ENCODE assay signal across 13 cellular contexts in genomic region chr6:89118931-89119330, GRCh38. TPM values are rescaled to one million over a fixed set of nuclear protein-coding genes. Genes with fewer than 3 reads are reported as not detected.
DNase-seq lines count a peak whose midpoint lies in the region; ATAC-seq, FAIRE-seq and TF ChIP-seq lines count a peak whose summit lies in the region.
"Had no signal": no experiment of that assay in that cellular context is flagged by ENCODE, and none has a peak within 500 bp of the region (broad histone marks: within the 10 kb centered on the region; RNA-seq: fewer than 3 reads in every experiment).

No MANE protein-coding gene starts in this region.

- WGBS in HepG2 (ENCODE audit: low lambda C conversion rate), result 42% methylated on average over 8 of the region's 8 CpGs
- WGBS in right lobe of liver (ENCODE audit: insufficient coverage, low coverage, low lambda C conversion rate, missing lambda C conversion rate), result 87% methylated on average over 6 of the region's 8 CpGs
- 78 to 84% methylated on average over 8 of the region's 8 CpGs for WGBS in thyroid gland, 2 donors

- H3K79me2 ChIP-seq in HepG2 (ENCODE audit: insufficient read depth, low read length), result no peaks in the 10 kb centered on the region
- no peaks in the 10 kb centered on the region for H3K79me2 ChIP-seq in Karpas-422 (ENCODE audit: low read length)

- intact Hi-C loops in HepG2 (cut with micrococcal nuclease; ENCODE audit: unreplicated experiment) (no loop called here), right lobe of liver (cut with DNase I) (loop anchor here in 1 of 2 donors (10.0 kb wide), 1 partner anchor 126 kb away; no protein-coding TSS in a partner anchor), thyroid gland (cut with DNase I) (no loop called here)

- H3K36me3 ChIP-seq in HepG2 (replicated peaks in 1 of 2; ENCODE audit: control insufficient read depth in 1 of 2, insufficient read depth in 2 of 2, low read length in 2 of 2), result no peaks in the 10 kb centered on the region
- no peaks in the 10 kb centered on the region for H3K36me3 ChIP-seq in right lobe of liver
- no peaks in the 10 kb centered on the region for H3K36me3 ChIP-seq in thyroid gland
- H3K36me3 ChIP-seq in Karpas-422 (ENCODE audit: insufficient read depth, low read length), result no peaks in the 10 kb centered on the region

- TF ChIP-seq EP300 in HepG2 (IDR thresholded peaks at IDR 0.05; ENCODE audit: low read depth in 2 of 2, low read length in 2 of 2) (no peak), HepG2 (CRISPR knock-in tag; IDR thresholded peaks at IDR 0.05; ENCODE audit: borderline replicate concordance) (no peak)

- H3K36me3 Mint-ChIP-seq in activated CD8-positive, alpha-beta T cell treated with anti-CD3 and anti-CD28 coated beads, Interleukin-2, amount 10 ng/mL, durations not matched to agents 7 days and 5 days (ENCODE audit: low read depth), result peaks cover 2% of the 10 kb centered on the region
- no peaks in the 10 kb centered on the region for H3K36me3 Mint-ChIP-seq in immature natural killer cell

- no peak overlapping the region for H2AFZ ChIP-seq in HepG2 (ENCODE audit: low read length)
- no peak overlapping the region for H2AFZ ChIP-seq in Karpas-422 (ENCODE audit: low read length)

- BruUV-seq in HepG2 (replicated peaks; lab: Mats Ljungman, UMichigan), result no TSS peak

- H3K27ac Mint-ChIP-seq in activated CD8-positive, alpha-beta T cell treated with anti-CD3 and anti-CD28 coated beads, Interleukin-2, amount 10 ng/mL, durations not matched to agents 7 days and 5 days, result no peak overlapping the region
- H3K27ac Mint-ChIP-seq in immature natural killer cell, result peak overlapping the region in 5 of 6 donors; percentile 1 to 81 (median 30)

- H3K27me3 ChIP-seq in HepG2 (ENCODE audit: control insufficient read depth in 1 of 2, insufficient read depth in 2 of 2, low read length in 2 of 2) (no peaks in the 10 kb centered on the region), right lobe of liver (no peaks in the 10 kb centered on the region), thyroid gland (no peaks in the 10 kb centered on the region), Karpas-422 (ENCODE audit: low read length) (no peaks in the 10 kb centered on the region)

- H3K4me3 Mint-ChIP-seq in activated CD8-positive, alpha-beta T cell treated with anti-CD3 and anti-CD28 coated beads, Interleukin-2, amount 10 ng/mL, durations not matched to agents 7 days and 5 days, result peak overlapping the region; percentile 52
- H3K4me3 Mint-ChIP-seq in immature natural killer cell, result peak overlapping the region; percentile 67 to 87 (median 74)

- no peak for FAIRE-seq in HepG2 (lab: Jason Lieb, UNC)
- FAIRE-seq: bronchial epithelial cell, K562 had no signal

- TF ChIP-seq POLR2A in HepG2 (IDR thresholded peaks at IDR 0.05; ENCODE audit: insufficient read depth in 1 of 2, low read depth in 2 of 2, low read length in 2 of 2) (no peak), right lobe of liver (IDR thresholded peaks at IDR 0.05) (no peak), thyroid gland (IDR thresholded peaks at IDR 0.05) (no peak)

- no peak overlapping the region for H3K9ac ChIP-seq in HepG2 (ENCODE audit: insufficient read depth, low read depth, low read length)
- H3K9ac ChIP-seq in Karpas-422 (ENCODE audit: low read length), result no peak overlapping the region

- H3K27me3 Mint-ChIP-seq in activated CD8-positive, alpha-beta T cell treated with anti-CD3 and anti-CD28 coated beads, Interleukin-2, amount 10 ng/mL, durations not matched to agents 7 days and 5 days (ENCODE audit: low read depth), result peaks cover 25% of the 10 kb centered on the region
- H3K27me3 Mint-ChIP-seq in immature natural killer cell (ENCODE audit: low read depth in 3 of 3), result peaks cover 0 to 7% (median 2%) of the 10 kb centered on the region in 3 donors

- H3K4me1 ChIP-seq in HepG2 (ENCODE audit: insufficient read depth, low read length) (peaks cover 38% of the 10 kb centered on the region), right lobe of liver (no peaks in the 10 kb centered on the region), thyroid gland (peaks cover 3 to 5% of the 10 kb centered on the region in 2 donors), Karpas-422 (ENCODE audit: low read length) (no peaks in the 10 kb centered on the region)

- ATAC-seq in HepG2 (peak; percentile 24), right lobe of liver (no peak), GM19328 (IDR thresholded peaks at IDR 0.05; ENCODE audit: unreplicated experiment) (no peak)
- ATAC-seq in activated CD8-positive, alpha-beta T cell treated with anti-CD3 and anti-CD28 coated beads, Interleukin-2, amount 10 ng/mL, durations not matched to agents 7 days and 5 days, result no peak
- ATAC-seq: K562 had no signal

- no peak overlapping the region for H3K4me3 ChIP-seq in HepG2 (replicated peaks in 1 of 3; ENCODE audit: insufficient read depth in 1 of 3, low read depth in 2 of 3, low read length in 3 of 3)
- no peak overlapping the region for H3K4me3 ChIP-seq in right lobe of liver
- H3K4me3 ChIP-seq in thyroid gland (replicated peaks in 1 of 3), result no peak overlapping the region
- no peak overlapping the region for H3K4me3 ChIP-seq in Karpas-422 (ENCODE audit: low read length)
- H3K4me3 ChIP-seq: K562 had no signal

- H3K9me3 ChIP-seq in HepG2 (ENCODE audit: low read length), result no peaks in the 10 kb centered on the region
- H3K9me3 ChIP-seq in right lobe of liver, result no peaks in the 10 kb centered on the region
- H3K9me3 ChIP-seq in thyroid gland, result no peaks in the 10 kb centered on the region
- no peaks in the 10 kb centered on the region for H3K9me3 ChIP-seq in Karpas-422 (ENCODE audit: low read length)

- CTCF ChIA-PET in HepG2 (lab: Yijun Ruan, JAX; ENCODE audit: low intra/inter-chr PET ratio, low total read pairs), result no interaction called here
- CTCF ChIA-PET in activated CD8-positive, alpha-beta T cell treated with anti-CD3 and anti-CD28 coated beads, Interleukin-2, amount 10 ng/mL, durations not matched to agents 7 days and 5 days (lab: Charles Lee), result interaction anchor here (1.0 to 2.7 kb wide), 2 partner anchors 27 to 136 kb away, joined by 3 to 15 read pairs; partner anchors contain the start of gene PM20D2

- DNase-seq in HepG2 (ENCODE audit: low spot score) (no peak), right lobe of liver (no peak), immature natural killer cell (no peak), thyroid gland (peak; percentile 27 to 34), A172 (ENCODE audit: low spot score) (no peak), Karpas-422 (no peak)
- no peak for DNase-seq in activated CD8-positive, alpha-beta T cell treated with anti-CD3 and anti-CD28 coated beads, Interleukin-2, amount 10 ng/mL, durations not matched to agents 7 days and 5 days
- DNase-seq: COR-L47, H7, NCI-H2081 treated with DMSO at 0.1 percent for 48 hours had no signal

- H3K27ac ChIP-seq in HepG2 (ENCODE audit: extremely low read length, insufficient read depth, low read length) (no peak overlapping the region), right lobe of liver (no peak overlapping the region), thyroid gland (no peak overlapping the region), Karpas-422 (ENCODE audit: low read length) (no peak overlapping the region)

- no peaks in the 10 kb centered on the region for H4K20me1 ChIP-seq in HepG2 (ENCODE audit: insufficient read depth, low read length)
- no peaks in the 10 kb centered on the region for H4K20me1 ChIP-seq in Karpas-422 (ENCODE audit: insufficient read depth, low read depth, low read length)

- H3K4me2 ChIP-seq in HepG2 (ENCODE audit: low read depth, low read length), result peak overlapping the region; percentile 43
- no peak overlapping the region for H3K4me2 ChIP-seq in Karpas-422 (ENCODE audit: low read depth, low read length, poor library complexity, severe bottlenecking)

- H3K9me2 ChIP-seq in Karpas-422 (replicated peaks; ENCODE audit: insufficient read depth, low read length), result no peaks in the 10 kb centered on the region

- in situ Hi-C loops in HepG2 (cut with HindIII; ENCODE audit: extremely low pct_ligation_motif_present, low pct_unique_long_range_greater_than_20kb), result no loop called here

- TF ChIP-seq CTCF in HepG2 (CRISPR knock-in tag; IDR thresholded peaks at IDR 0.05), result no peak
- no peak for TF ChIP-seq CTCF in right lobe of liver (IDR thresholded peaks at IDR 0.05)
- no peak for TF ChIP-seq CTCF in thyroid gland (IDR thresholded peaks at IDR 0.05)

- TF ChIP-seq RAD21 in HepG2 (CRISPR knock-in tag; IDR thresholded peaks at IDR 0.05), result no peak

- no peaks in the 10 kb centered on the region for H3K9me3 Mint-ChIP-seq in activated CD8-positive, alpha-beta T cell treated with anti-CD3 and anti-CD28 coated beads, Interleukin-2, amount 10 ng/mL, durations not matched to agents 7 days and 5 days (ENCODE audit: insufficient read depth)
- H3K9me3 Mint-ChIP-seq in immature natural killer cell, result no peaks in the 10 kb centered on the region

- peaks cover 8% of the 10 kb centered on the region for H3K4me1 Mint-ChIP-seq in activated CD8-positive, alpha-beta T cell treated with anti-CD3 and anti-CD28 coated beads, Interleukin-2, amount 10 ng/mL, durations not matched to agents 7 days and 5 days (ENCODE audit: low read depth)
- peaks cover 15 to 18% of the 10 kb centered on the region in 2 donors for H3K4me1 Mint-ChIP-seq in immature natural killer cell

- POLR2A ChIA-PET in HepG2 (lab: Yijun Ruan, JAX), result interaction anchor here (0.9 kb wide), 1 partner anchor 36 kb away, joined by 3 read pairs; no protein-coding TSS in a partner anchor
- POLR2A ChIA-PET in activated CD8-positive, alpha-beta T cell treated with anti-CD3 and anti-CD28 coated beads, Interleukin-2, amount 10 ng/mL, durations not matched to agents 7 days and 5 days (lab: Charles Lee), result interaction anchor here (0.8 kb wide), 1 partner anchor 37 kb away, joined by 3 read pairs; no protein-coding TSS in a partner anchor

RNA-seq across cellular contexts. Expression of gene SRSF12, which starts 1.1 kb away (rescaled TPM):
- total RNA-seq in HepG2 (2016; rRNA removed; fragmentation: Illumina TruSeq; extraction: Trizol) (1.9 TPM in 2 replicates), right lobe of liver (under 1 TPM in 4 of 6 experiments, not detected in 2; 0.22 to 0.78 (median 0.40) TPM), thyroid gland (1 to 10 TPM in 3 of 4 donors, under 1 TPM in 1; 0.88 to 3.3 (median 2.7) TPM)
- total RNA-seq in HepG2 (2016; cell fraction: cytosol; rRNA removed; fragmentation: Illumina TruSeq; extraction: Trizol; ENCODE audit: low read depth), result 1.3 TPM in 2 replicates
- total RNA-seq in HepG2 (2016; cell fraction: insoluble cytoplasmic fraction; rRNA removed; fragmentation: Illumina TruSeq; extraction: Trizol), result 1.8 and 2.0 TPM in 2 replicates
- 1.8 and 2.4 TPM in 2 replicates for total RNA-seq in HepG2 (2016; cell fraction: membrane; rRNA removed; fragmentation: Illumina TruSeq; extraction: Trizol)
- 2.2 TPM in 2 replicates for total RNA-seq in HepG2 (2016; cell fraction: nucleus; rRNA removed; fragmentation: Illumina TruSeq; extraction: Trizol)
- polyA plus RNA-seq in HepG2 (2011; rRNA removed) (1.4 and 1.7 TPM in 2 replicates), immature natural killer cell (under 1 TPM in 2 of 3 donors, not detected in 1; 0.22 to 0.45 TPM)
- 0.78 and 0.99 TPM in 2 replicates for polyA plus RNA-seq in HepG2 (2011; cell fraction: cytosol; rRNA removed)
- 1.0 and 1.6 TPM in 2 replicates for polyA plus RNA-seq in HepG2 (2011; cell fraction: nucleus; rRNA removed)
- 1.9 and 2.1 TPM in 2 replicates for polyA plus RNA-seq in HepG2 (2012)
- 1.4 and 1.6 TPM in 2 replicates for polyA plus RNA-seq in HepG2 (2016; cell fraction: cytosol; fragmentation: Illumina TruSeq; extraction: Trizol; ENCODE audit: low read depth)
- polyA plus RNA-seq in HepG2 (2016; cell fraction: insoluble cytoplasmic fraction; fragmentation: Illumina TruSeq; extraction: Trizol; ENCODE audit: low read depth), result 2.6 and 2.8 TPM in 2 replicates
- 1.8 and 3.0 TPM in 2 replicates for polyA plus RNA-seq in HepG2 (2016; cell fraction: membrane; fragmentation: Illumina TruSeq; extraction: Trizol; ENCODE audit: low read depth)
- 5.7 and 6.1 TPM in 2 replicates for polyA plus RNA-seq in HepG2 (2016; cell fraction: nucleus; fragmentation: Illumina TruSeq; extraction: Trizol; ENCODE audit: insufficient read depth, low read depth)
- 0.20 TPM in 1 of 2 replicates, not detected in the other for polyA minus RNA-seq in HepG2 (2011; rRNA and poly(A)+ RNA removed; ENCODE audit: low replicate concordance)
- polyA minus RNA-seq in HepG2 (2011; cell fraction: cytosol; rRNA and poly(A)+ RNA removed), result 0.49 and 1.2 TPM in 2 replicates
- polyA minus RNA-seq in HepG2 (2011; cell fraction: nucleus; rRNA and poly(A)+ RNA removed), result 2.4 and 3.1 TPM in 2 replicates
- total RNA-seq in activated CD8-positive, alpha-beta T cell treated with anti-CD3 and anti-CD28 coated beads, Interleukin-2, amount 10 ng/mL, durations not matched to agents 7 days and 5 days, result not detected
- 0.10 and 0.34 TPM in 2 replicates for total RNA-seq in A172 (2014; rRNA removed; shearing (Covaris generic))
- not detected in 2 replicates for total RNA-seq in Karpas-422 (2014; rRNA removed; shearing (Covaris generic); ENCODE audit: low replicate concordance)
- total RNA-seq: K562 had no signal
- polyA plus RNA-seq: K562 had no signal

RNA-seq across cellular contexts. Expression of gene PM20D2, which starts 26.9 kb away (rescaled TPM):
- 26.3 and 35.8 TPM in 2 replicates for total RNA-seq in HepG2 (2016; rRNA removed; fragmentation: Illumina TruSeq; extraction: Trizol)
- total RNA-seq in HepG2 (2016; cell fraction: cytosol; rRNA removed; fragmentation: Illumina TruSeq; extraction: Trizol; ENCODE audit: low read depth), result 1.2 and 1.9 TPM in 2 replicates
- total RNA-seq in HepG2 (2016; cell fraction: insoluble cytoplasmic fraction; rRNA removed; fragmentation: Illumina TruSeq; extraction: Trizol), result 26.7 and 36.1 TPM in 2 replicates
- total RNA-seq in HepG2 (2016; cell fraction: membrane; rRNA removed; fragmentation: Illumina TruSeq; extraction: Trizol), result 10.2 and 11.6 TPM in 2 replicates
- total RNA-seq in HepG2 (2016; cell fraction: nucleus; rRNA removed; fragmentation: Illumina TruSeq; extraction: Trizol), result 13.7 and 14.6 TPM in 2 replicates
- 13.3 and 14.7 TPM in 2 replicates for polyA plus RNA-seq in HepG2 (2011; rRNA removed)
- polyA plus RNA-seq in HepG2 (2011; cell fraction: cytosol; rRNA removed), result 6.8 and 10.1 TPM in 2 replicates
- polyA plus RNA-seq in HepG2 (2011; cell fraction: nucleus; rRNA removed), result 5.6 and 8.7 TPM in 2 replicates
- polyA plus RNA-seq in HepG2 (2012), result 19.2 and 21.4 TPM in 2 replicates
- polyA plus RNA-seq in HepG2 (2016; cell fraction: cytosol; fragmentation: Illumina TruSeq; extraction: Trizol; ENCODE audit: low read depth), result 0.95 and 1.1 TPM in 2 replicates
- polyA plus RNA-seq in HepG2 (2016; cell fraction: insoluble cytoplasmic fraction; fragmentation: Illumina TruSeq; extraction: Trizol; ENCODE audit: low read depth), result 31.6 and 33.7 TPM in 2 replicates
- polyA plus RNA-seq in HepG2 (2016; cell fraction: membrane; fragmentation: Illumina TruSeq; extraction: Trizol; ENCODE audit: low read depth), result 4.2 and 4.9 TPM in 2 replicates
- 21.5 and 22.6 TPM in 2 replicates for polyA plus RNA-seq in HepG2 (2016; cell fraction: nucleus; fragmentation: Illumina TruSeq; extraction: Trizol; ENCODE audit: insufficient read depth, low read depth)
- 9.4 and 13.5 TPM in 2 replicates for polyA minus RNA-seq in HepG2 (2011; rRNA and poly(A)+ RNA removed; ENCODE audit: low replicate concordance)
- 13.7 and 14.9 TPM in 2 replicates for polyA minus RNA-seq in HepG2 (2011; cell fraction: cytosol; rRNA and poly(A)+ RNA removed)
- polyA minus RNA-seq in HepG2 (2011; cell fraction: nucleus; rRNA and poly(A)+ RNA removed), result 9.9 and 14.4 TPM in 2 replicates
- 1 to 10 TPM; 2.4 to 6.1 (median 4.5) TPM for total RNA-seq in right lobe of liver
- 10 to 100 TPM; 22.5 to 24.5 TPM for total RNA-seq in activated CD8-positive, alpha-beta T cell treated with anti-CD3 and anti-CD28 coated beads, Interleukin-2, amount 10 ng/mL, durations not matched to agents 7 days and 5 days
- 10 to 100 TPM in 1 of 3 donors, 1 to 10 TPM in 2; 6.6 to 10.1 (median 7.3) TPM for polyA plus RNA-seq in immature natural killer cell
- total RNA-seq in thyroid gland, result 10 to 100 TPM; 21.5 to 33.3 (median 28.6) TPM
- total RNA-seq in A172 (2014; rRNA removed; shearing (Covaris generic)), result 29.8 and 30.6 TPM in 2 replicates
- total RNA-seq in Karpas-422 (2014; rRNA removed; shearing (Covaris generic); ENCODE audit: low replicate concordance), result 25.4 and 37.3 TPM in 2 replicates

RNA-seq across cellular contexts. Expression of gene PNRC1, which starts 38.4 kb away (rescaled TPM):
- total RNA-seq in HepG2 (2016; rRNA removed; fragmentation: Illumina TruSeq; extraction: Trizol) (31.0 and 36.0 TPM in 2 replicates), right lobe of liver (100 to 1,000 TPM in 3 of 6 experiments, 10 to 100 TPM in 3; 55.4 to 182 (median 105) TPM), thyroid gland (100 to 1,000 TPM; 189 to 307 (median 245) TPM)
- total RNA-seq in HepG2 (2016; cell fraction: cytosol; rRNA removed; fragmentation: Illumina TruSeq; extraction: Trizol; ENCODE audit: low read depth), result 57.2 and 58.4 TPM in 2 replicates
- 26.3 and 34.2 TPM in 2 replicates for total RNA-seq in HepG2 (2016; cell fraction: insoluble cytoplasmic fraction; rRNA removed; fragmentation: Illumina TruSeq; extraction: Trizol)
- 91.5 and 98.2 TPM in 2 replicates for total RNA-seq in HepG2 (2016; cell fraction: membrane; rRNA removed; fragmentation: Illumina TruSeq; extraction: Trizol)
- total RNA-seq in HepG2 (2016; cell fraction: nucleus; rRNA removed; fragmentation: Illumina TruSeq; extraction: Trizol), result 38.0 and 44.9 TPM in 2 replicates
- polyA plus RNA-seq in HepG2 (2011; rRNA removed) (16.8 and 17.6 TPM in 2 replicates), immature natural killer cell (100 to 1,000 TPM; 255 to 629 (median 491) TPM)
- polyA plus RNA-seq in HepG2 (2011; cell fraction: cytosol; rRNA removed), result 6.9 and 11.3 TPM in 2 replicates
- polyA plus RNA-seq in HepG2 (2011; cell fraction: nucleus; rRNA removed), result 11.1 and 19.2 TPM in 2 replicates
- 109 TPM in 2 replicates for polyA plus RNA-seq in HepG2 (2012)
- 35.4 and 35.7 TPM in 2 replicates for polyA plus RNA-seq in HepG2 (2016; cell fraction: cytosol; fragmentation: Illumina TruSeq; extraction: Trizol; ENCODE audit: low read depth)
- polyA plus RNA-seq in HepG2 (2016; cell fraction: insoluble cytoplasmic fraction; fragmentation: Illumina TruSeq; extraction: Trizol; ENCODE audit: low read depth), result 27.3 and 28.4 TPM in 2 replicates
- polyA plus RNA-seq in HepG2 (2016; cell fraction: membrane; fragmentation: Illumina TruSeq; extraction: Trizol; ENCODE audit: low read depth), result 40.5 and 45.9 TPM in 2 replicates
- 58.0 and 62.1 TPM in 2 replicates for polyA plus RNA-seq in HepG2 (2016; cell fraction: nucleus; fragmentation: Illumina TruSeq; extraction: Trizol; ENCODE audit: insufficient read depth, low read depth)
- polyA minus RNA-seq in HepG2 (2011; rRNA and poly(A)+ RNA removed; ENCODE audit: low replicate concordance), result 17.7 and 21.3 TPM in 2 replicates
- polyA minus RNA-seq in HepG2 (2011; cell fraction: cytosol; rRNA and poly(A)+ RNA removed), result 38.4 and 54.1 TPM in 2 replicates
- 44.4 and 44.5 TPM in 2 replicates for polyA minus RNA-seq in HepG2 (2011; cell fraction: nucleus; rRNA and poly(A)+ RNA removed)
- 10 to 100 TPM; 89.2 to 90.8 TPM for total RNA-seq in activated CD8-positive, alpha-beta T cell treated with anti-CD3 and anti-CD28 coated beads, Interleukin-2, amount 10 ng/mL, durations not matched to agents 7 days and 5 days
- total RNA-seq in A172 (2014; rRNA removed; shearing (Covaris generic)), result 10.9 and 15.3 TPM in 2 replicates
- 45.3 and 72.4 TPM in 2 replicates for total RNA-seq in Karpas-422 (2014; rRNA removed; shearing (Covaris generic); ENCODE audit: low replicate concordance)

Comparison
In these comparisons a context has a peak if more than half of its experiments do, and no peak if none do; other contexts are left out.
1. DNase-seq: peak in thyroid gland (2 of 2); none in HepG2 (single experiment), right lobe of liver (0 of 3), activated CD8-positive, alpha-beta T cell treated with anti-CD3 and anti-CD28 coated beads, Interleukin-2, amount 10 ng/mL, durations not matched to agents 7 days and 5 days (single experiment), immature natural killer cell (0 of 3), A172 (single experiment) and Karpas-422 (single experiment).